ENCODE assay signal across 8 cellular contexts in the genomic region with DNA sequence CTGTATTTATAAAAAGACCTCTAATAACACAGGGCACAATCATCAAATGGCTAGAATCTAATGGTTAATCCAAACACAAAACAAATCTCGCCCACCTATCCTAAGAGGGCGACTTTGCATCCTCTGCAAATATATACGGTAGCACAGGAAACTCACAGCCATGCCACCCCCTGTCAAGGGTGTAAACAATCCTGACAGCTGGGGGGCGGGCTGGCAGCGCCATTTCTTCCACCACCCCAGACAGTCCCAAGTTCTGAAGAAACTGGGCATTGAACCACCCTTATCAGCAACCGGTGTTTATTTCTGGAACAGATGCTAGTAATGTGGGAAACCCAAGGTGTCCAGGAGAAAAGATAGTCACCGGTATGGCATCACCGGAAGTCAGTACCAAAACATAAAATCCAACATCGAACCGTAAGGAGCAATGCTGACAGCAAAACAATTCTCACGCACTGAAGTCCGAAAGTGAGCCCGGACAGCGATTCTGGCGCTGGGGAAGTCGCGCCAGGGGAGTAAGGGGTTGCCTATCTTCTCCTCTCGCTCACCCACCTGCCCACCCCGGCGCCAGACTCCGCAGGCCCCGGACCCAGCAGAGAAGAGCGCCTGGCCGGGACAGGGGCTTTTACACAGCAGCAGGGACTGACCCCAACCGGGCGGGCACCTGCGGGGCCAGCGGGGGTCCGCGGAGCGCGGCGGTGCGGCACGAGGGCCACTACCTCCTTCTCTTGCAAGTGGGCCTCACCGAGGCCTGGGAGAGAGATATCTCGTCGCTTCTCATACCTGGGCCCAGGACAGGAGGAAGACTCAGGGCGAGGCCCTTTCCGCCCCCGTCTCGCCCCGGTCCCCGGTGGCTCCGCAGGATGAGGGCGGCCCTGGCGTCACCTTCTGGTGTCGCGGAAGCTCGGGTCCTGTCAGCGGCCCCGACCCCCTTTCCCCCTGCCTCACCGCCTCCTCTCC. TPM values are rescaled to one million over a fixed set of nuclear protein-coding genes. Genes with fewer than 3 reads are reported as not detected.
DNase-seq lines count a peak whose midpoint lies in the region; ATAC-seq, FAIRE-seq and TF ChIP-seq lines count a peak whose summit lies in the region.

No MANE protein-coding gene starts in this region.

- H3K27me3 ChIP-seq in neutrophil = peaks cover 42% of the 10 kb centered on the region

- H3K36me3 ChIP-seq in neutrophil = peaks cover 18% of the 10 kb centered on the region

- no peak for TF ChIP-seq CTCF in neutrophil (IDR thresholded peaks at IDR 0.05)

- H3K9me3 ChIP-seq in neutrophil = no peaks in the 10 kb centered on the region

- H3K27ac ChIP-seq in neutrophil = peak overlapping the region; percentile 60

- DNase-seq in DMS53 (lab: John Stamatoyannopoulos, UW) = peak; percentile 55
- DNase-seq in DMS53 treated with DMSO at 0.1 percent for 48 hours (lab: John Stamatoyannopoulos, UW; ENCODE audit: unreplicated experiment) = no peak
- peak; percentile 56 for DNase-seq in NCI-H146 treated with DMSO at 0.1 percent for 48 hours (lab: John Stamatoyannopoulos, UW; ENCODE audit: unreplicated experiment)
- DNase-seq in activated T-helper 9 cell treated with anti-CD3 and anti-CD28 coated beads, Interleukin-2, amount 50 U/mL, for 16 hours (ENCODE audit: low read depth) = peak; percentile 6
- peak; percentile 29 to 31 for DNase-seq in frontal cortex (ENCODE audit: low spot score in 2 of 2)
- DNase-seq in NCI-H2029 (lab: John Stamatoyannopoulos, UW) = no peak

- no peak for FAIRE-seq in frontal cortex (lab: Jason Lieb, UNC)

- H3K4me1 ChIP-seq in neutrophil (ENCODE audit: control insufficient read depth in 1 of 2, insufficient read depth in 1 of 2, low read depth in 1 of 2, low read length in 1 of 2) = peaks cover 21 to 25% of the 10 kb centered on the region in 2 experiments

- peak overlapping the region; percentile 89 to 98 for H3K4me3 ChIP-seq in neutrophil (ENCODE audit: low read depth in 1 of 2, low read length in 1 of 2)

- ATAC-seq in HG02642 (IDR thresholded peaks at IDR 0.05; ENCODE audit: poor library complexity, unreplicated experiment) = peak; percentile 44

RNA-seq across cellular contexts. Expression of a gene that starts 0.6 kb away (rescaled TPM):
- total RNA-seq in frontal cortex = 90.9 TPM

RNA-seq across cellular contexts. Expression of a gene that starts 37.5 kb away (rescaled TPM):
- 31.4 TPM for total RNA-seq in frontal cortex

Comparison
In these comparisons a context has a peak if more than half of its experiments do, and no peak if none do; other contexts are left out.
1. DNase-seq: peak in DMS53 (single experiment), NCI-H146 treated with DMSO at 0.1 percent for 48 hours (single experiment), activated T-helper 9 cell treated with anti-CD3 and anti-CD28 coated beads, Interleukin-2, amount 50 U/mL, for 16 hours (single experiment) and frontal cortex (2 of 2); none in DMS53 treated with DMSO at 0.1 percent for 48 hours (single experiment) and NCI-H2029 (single experiment).